In the genomic region with DNA sequence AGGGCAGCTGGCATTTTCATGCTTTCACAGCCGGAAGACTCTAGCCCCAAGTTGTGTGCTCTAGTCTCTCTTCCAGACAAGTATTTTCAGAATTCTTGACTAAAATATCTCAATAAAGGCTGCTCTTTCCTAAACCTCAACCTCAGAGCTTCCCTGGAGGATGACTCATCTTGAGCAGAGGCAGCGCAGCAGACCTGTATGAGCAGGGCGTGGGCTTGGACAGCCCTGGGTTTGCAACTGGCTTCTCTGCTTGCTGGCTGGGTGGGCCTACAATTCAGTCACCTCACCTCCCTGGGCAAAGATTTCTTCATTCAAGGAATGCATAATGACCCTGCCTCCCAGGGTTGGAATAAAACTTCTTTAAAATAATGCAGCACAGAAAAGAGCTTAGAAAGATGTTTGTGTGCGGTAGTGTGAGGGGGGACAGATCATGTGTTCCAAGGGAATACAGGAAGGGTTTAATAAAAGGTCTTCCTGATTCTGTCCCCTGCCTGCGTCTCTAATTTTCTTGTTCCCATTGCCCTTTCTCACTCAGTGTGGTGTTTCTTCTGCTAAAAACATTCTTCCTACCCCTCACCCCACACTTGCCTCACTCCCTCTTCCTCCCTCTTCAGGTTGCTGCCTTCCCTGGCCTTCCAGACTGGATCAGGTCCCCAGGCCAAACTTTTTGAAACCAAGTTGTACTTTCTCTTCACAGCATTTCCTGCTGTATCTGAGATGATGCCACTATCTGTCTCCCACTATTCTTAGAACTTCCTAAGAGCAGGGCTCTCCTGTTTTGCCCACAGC, we compare ENCODE assay signal across 11 cellular contexts. TPM values are rescaled to one million over a fixed set of nuclear protein-coding genes. Genes with fewer than 3 reads are reported as not detected.
DNase-seq lines count a peak whose midpoint lies in the region; ATAC-seq, FAIRE-seq and TF ChIP-seq lines count a peak whose summit lies in the region.
"Had no signal": no experiment of that assay in that cellular context is flagged by ENCODE, and none has a peak within 500 bp of the region (broad histone marks: within the 10 kb centered on the region; RNA-seq: fewer than 3 reads in every experiment).

No MANE protein-coding gene starts in this region.

- H3K4me2 ChIP-seq in fibroblast of lung (ENCODE audit: extremely low read depth, insufficient read depth, low read length): peak overlapping the region; percentile 4
- H3K4me2 ChIP-seq in HepG2 (ENCODE audit: low read depth, low read length): no peak overlapping the region

- no peaks in the 10 kb centered on the region for H3K79me2 ChIP-seq in fibroblast of lung (ENCODE audit: control insufficient read depth, insufficient read depth, low read length)
- H3K79me2 ChIP-seq in HepG2 (ENCODE audit: insufficient read depth, low read length): no peaks in the 10 kb centered on the region

- H4K20me1 ChIP-seq in fibroblast of lung (ENCODE audit: control insufficient read depth, extremely low read depth, insufficient read depth, low read length) (no peaks in the 10 kb centered on the region), HepG2 (ENCODE audit: insufficient read depth, low read length) (no peaks in the 10 kb centered on the region)

- no peak for TF ChIP-seq RAD21 in HepG2 (CRISPR knock-in tag; IDR thresholded peaks at IDR 0.05)

- in situ Hi-C loops in HepG2 (cut with HindIII; ENCODE audit: extremely low pct_ligation_motif_present, low pct_unique_long_range_greater_than_20kb): no loop called here

- H3K27ac ChIP-seq in SJSA1 (peak overlapping the region; percentile 95), fibroblast of lung (ENCODE audit: insufficient read depth, low read length) (no peak overlapping the region), HepG2 (ENCODE audit: extremely low read length, insufficient read depth, low read length) (no peak overlapping the region)
- H3K27ac ChIP-seq: ascending aorta, upper lobe of left lung had no signal

- H3K9ac ChIP-seq in fibroblast of lung (ENCODE audit: insufficient read depth, low read length) (no peak overlapping the region), HepG2 (ENCODE audit: insufficient read depth, low read depth, low read length) (no peak overlapping the region)

- WGBS in HepG2 (ENCODE audit: low lambda C conversion rate): 31% methylated on average over 5 of the region's 5 CpGs

- POLR2A ChIA-PET in HepG2 (lab: Yijun Ruan, JAX): no interaction called here

- H3K9me3 ChIP-seq in SJSA1 (replicated peaks) (no peaks in the 10 kb centered on the region), fibroblast of lung (ENCODE audit: control insufficient read depth, insufficient read depth, low read depth, low read length) (no peaks in the 10 kb centered on the region), HepG2 (ENCODE audit: low read length) (no peaks in the 10 kb centered on the region)
- H3K9me3 ChIP-seq: ascending aorta, upper lobe of left lung had no signal

- H3K36me3 ChIP-seq in SJSA1: no peaks in the 10 kb centered on the region
- H3K36me3 ChIP-seq in fibroblast of lung (ENCODE audit: control insufficient read depth, insufficient read depth, low read length): no peaks in the 10 kb centered on the region
- H3K36me3 ChIP-seq in HepG2 (replicated peaks in 1 of 2; ENCODE audit: control insufficient read depth in 1 of 2, insufficient read depth in 2 of 2, low read length in 2 of 2): no peaks in the 10 kb centered on the region
- H3K36me3 ChIP-seq: ascending aorta, upper lobe of left lung had no signal

- H2AFZ ChIP-seq in fibroblast of lung (ENCODE audit: low read length) (no peak overlapping the region), HepG2 (ENCODE audit: low read length) (no peak overlapping the region)

- intact Hi-C loops in HepG2 (cut with micrococcal nuclease; ENCODE audit: unreplicated experiment): loop anchor here (10.0 kb wide), 1 partner anchor 1407 kb away; no protein-coding TSS in a partner anchor

- H3K4me1 ChIP-seq in SJSA1 (replicated peaks) (peaks cover 31% of the 10 kb centered on the region), fibroblast of lung (ENCODE audit: control insufficient read depth, extremely low read depth, insufficient read depth, low read length) (peaks cover 17% of the 10 kb centered on the region), HepG2 (ENCODE audit: insufficient read depth, low read length) (no peaks in the 10 kb centered on the region)
- H3K4me1 ChIP-seq: ascending aorta, upper lobe of left lung had no signal

- ATAC-seq in GM18502 (IDR thresholded peaks at IDR 0.05; ENCODE audit: poor library complexity, unreplicated experiment) (no peak), HepG2 (no peak), HG02763 (IDR thresholded peaks at IDR 0.05; ENCODE audit: unreplicated experiment) (no peak), HG03432 (IDR thresholded peaks at IDR 0.05; ENCODE audit: unreplicated experiment) (no peak)
- ATAC-seq: GM12878 had no signal

- TF ChIP-seq EP300 in HepG2 (IDR thresholded peaks at IDR 0.05; ENCODE audit: low read depth in 2 of 2, low read length in 2 of 2) (no peak), HepG2 (CRISPR knock-in tag; IDR thresholded peaks at IDR 0.05; ENCODE audit: borderline replicate concordance) (no peak)

- DNase-seq in H4 (ENCODE audit: low spot score) (peak; percentile 80), SJSA1 (ENCODE audit: low read depth in 1 of 2, low spot score in 2 of 2) (peak; percentile 95 to 97), fibroblast of lung (ENCODE audit: low read depth in 2 of 2) (peak; percentile 53 to 96), renal cortical epithelial cell (ENCODE audit: low read depth) (peak; percentile 73), HepG2 (ENCODE audit: low spot score) (no peak)
- DNase-seq: upper lobe of left lung had no signal

- CTCF ChIA-PET in HepG2 (lab: Yijun Ruan, JAX; ENCODE audit: low intra/inter-chr PET ratio, low total read pairs): no interaction called here

- no peak for FAIRE-seq in HepG2 (lab: Jason Lieb, UNC)
- FAIRE-seq: GM12878 had no signal

- BruUV-seq in HepG2 (replicated peaks; lab: Mats Ljungman, UMichigan): no TSS peak

- TF ChIP-seq CTCF in fibroblast of lung (conservative IDR thresholded peaks at IDR 0.05 in 1 of 2, IDR thresholded peaks at IDR 0.05 in 1 of 2; ENCODE audit: low read depth in 1 of 2, low read length in 2 of 2) (no peak), HepG2 (CRISPR knock-in tag; IDR thresholded peaks at IDR 0.05) (no peak)

- H3K27me3 ChIP-seq in SJSA1 (replicated peaks) (no peaks in the 10 kb centered on the region), fibroblast of lung (ENCODE audit: control insufficient read depth, insufficient read depth, low read length) (no peaks in the 10 kb centered on the region), HepG2 (ENCODE audit: control insufficient read depth in 1 of 2, insufficient read depth in 2 of 2, low read length in 2 of 2) (no peaks in the 10 kb centered on the region)
- H3K27me3 ChIP-seq: ascending aorta, upper lobe of left lung had no signal

- H3K4me3 ChIP-seq in SJSA1 (no peak overlapping the region), fibroblast of lung (replicated peaks in 1 of 4; ENCODE audit: control extremely low read depth in 1 of 4, insufficient read depth in 1 of 4, low read depth in 3 of 4, low read length in 4 of 4) (no peak overlapping the region), HepG2 (replicated peaks in 1 of 3; ENCODE audit: insufficient read depth in 1 of 3, low read depth in 2 of 3, low read length in 3 of 3) (no peak overlapping the region)
- H3K4me3 ChIP-seq: ascending aorta, GM12878, upper lobe of left lung had no signal

- TF ChIP-seq POLR2A in HepG2 (IDR thresholded peaks at IDR 0.05; ENCODE audit: insufficient read depth in 1 of 2, low read depth in 2 of 2, low read length in 2 of 2): no peak

TF ChIP-seq in HepG2, 621 proteins besides CTCF, POLR2A, EP300 and RAD21 (continues in another document):
- TF ChIP-seq SAFB2 (CRISPR knock-in tag; IDR thresholded peaks at IDR 0.05; ENCODE audit: borderline replicate concordance, low read depth): no peak
- no peak for TF ChIP-seq ZNF891 (CRISPR knock-in tag; IDR thresholded peaks at IDR 0.05)

RNA-seq across cellular contexts. Expression of a gene that starts 39.4 kb away (rescaled TPM):
- 36.3 and 50.3 TPM in 2 replicates for total RNA-seq in H4 (2014; rRNA removed; shearing (Covaris generic))
- total RNA-seq in SJSA1 (2014; rRNA removed; shearing (Covaris generic)): 93.8 and 195 TPM in 2 replicates
- total RNA-seq in fibroblast of lung (44.9 and 83.4 TPM in 2 replicates), renal cortical epithelial cell (91.0 and 156 TPM in 2 replicates), HepG2 (2016; rRNA removed; fragmentation: Illumina TruSeq; extraction: Trizol) (6.2 and 12.6 TPM in 2 replicates)
- polyA plus RNA-seq in fibroblast of lung (84.4 and 109 TPM in 2 replicates), HepG2 (2011; rRNA removed) (3.3 and 3.5 TPM in 2 replicates)
- 56.7 and 103 TPM in 2 replicates for polyA plus RNA-seq in fibroblast of lung (2012)
- 178 and 206 TPM in 2 replicates for polyA minus RNA-seq in fibroblast of lung (ENCODE audit: low replicate concordance)
- total RNA-seq in HepG2 (2016; cell fraction: cytosol; rRNA removed; fragmentation: Illumina TruSeq; extraction: Trizol; ENCODE audit: low read depth): 0.40 and 0.79 TPM in 2 replicates
- 6.4 and 11.8 TPM in 2 replicates for total RNA-seq in HepG2 (2016; cell fraction: insoluble cytoplasmic fraction; rRNA removed; fragmentation: Illumina TruSeq; extraction: Trizol)
- total RNA-seq in HepG2 (2016; cell fraction: membrane; rRNA removed; fragmentation: Illumina TruSeq; extraction: Trizol): 2.6 and 2.7 TPM in 2 replicates
- total RNA-seq in HepG2 (2016; cell fraction: nucleus; rRNA removed; fragmentation: Illumina TruSeq; extraction: Trizol): 18.5 and 24.0 TPM in 2 replicates
- polyA plus RNA-seq in HepG2 (2011; cell fraction: cytosol; rRNA removed): 2.5 and 3.3 TPM in 2 replicates
- 5.5 and 6.8 TPM in 2 replicates for polyA plus RNA-seq in HepG2 (2011; cell fraction: nucleus; rRNA removed)
- polyA plus RNA-seq in HepG2 (2012): 2.7 and 5.6 TPM in 2 replicates
- 0.14 TPM in 2 replicates for polyA plus RNA-seq in HepG2 (2016; cell fraction: cytosol; fragmentation: Illumina TruSeq; extraction: Trizol; ENCODE audit: low read depth)
- polyA plus RNA-seq in HepG2 (2016; cell fraction: insoluble cytoplasmic fraction; fragmentation: Illumina TruSeq; extraction: Trizol; ENCODE audit: low read depth): 4.1 and 5.0 TPM in 2 replicates
- 0.37 and 0.50 TPM in 2 replicates for polyA plus RNA-seq in HepG2 (2016; cell fraction: membrane; fragmentation: Illumina TruSeq; extraction: Trizol; ENCODE audit: low read depth)
- polyA plus RNA-seq in HepG2 (2016; cell fraction: nucleus; fragmentation: Illumina TruSeq; extraction: Trizol; ENCODE audit: insufficient read depth, low read depth): 10.5 and 11.0 TPM in 2 replicates
- 0.37 and 38.7 TPM in 2 replicates for polyA minus RNA-seq in HepG2 (2011; rRNA and poly(A)+ RNA removed; ENCODE audit: low replicate concordance)
- polyA minus RNA-seq in HepG2 (2011; cell fraction: cytosol; rRNA and poly(A)+ RNA removed): 8.5 and 16.4 TPM in 2 replicates
- polyA minus RNA-seq in HepG2 (2011; cell fraction: nucleus; rRNA and poly(A)+ RNA removed): 13.8 and 21.1 TPM in 2 replicates
